ENCODE assay signal across 10 cellular contexts in the genomic region with DNA sequence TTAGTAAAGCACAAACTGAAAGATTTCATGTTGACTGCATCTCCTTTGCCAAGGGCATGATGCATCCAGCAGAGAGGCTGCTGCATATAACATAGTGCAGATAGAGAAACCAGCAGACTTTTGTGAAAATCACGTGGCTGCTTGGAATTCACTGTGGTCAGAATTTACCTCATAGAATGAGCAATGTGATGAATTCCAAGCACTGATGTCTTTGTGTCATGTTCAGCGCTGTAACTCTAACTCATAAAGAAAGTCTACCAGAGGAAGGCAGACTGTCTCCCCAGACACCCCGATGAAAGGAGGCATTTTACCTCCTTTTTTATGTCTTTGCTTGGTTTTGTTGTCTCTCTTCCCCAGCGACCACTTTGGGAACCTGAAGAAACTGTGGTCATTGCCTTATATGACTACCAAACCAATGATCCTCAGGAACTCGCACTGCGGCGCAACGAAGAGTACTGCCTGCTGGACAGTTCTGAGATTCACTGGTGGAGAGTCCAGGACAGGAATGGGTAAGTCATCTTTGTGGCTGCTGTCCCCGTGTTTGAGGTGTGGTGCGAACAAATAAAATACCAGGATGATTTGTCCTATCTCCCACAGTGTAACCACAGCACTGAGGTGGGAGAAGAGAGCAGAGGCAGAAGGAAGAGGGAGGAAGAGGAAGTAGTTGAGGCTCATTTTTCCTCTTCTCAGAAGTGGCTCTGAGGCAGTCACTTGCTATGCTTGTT. TPM values are rescaled to one million over a fixed set of nuclear protein-coding genes. Genes with fewer than 3 reads are reported as not detected.
DNase-seq lines count a peak whose midpoint lies in the region; ATAC-seq, FAIRE-seq and TF ChIP-seq lines count a peak whose summit lies in the region.
"Had no signal": no experiment of that assay in that cellular context is flagged by ENCODE, and none has a peak within 500 bp of the region (broad histone marks: within the 10 kb centered on the region; RNA-seq: fewer than 3 reads in every experiment).

No MANE protein-coding gene starts in this region.

- TF ChIP-seq CTCF in mucosa of descending colon (IDR thresholded peaks at IDR 0.05), result no peak

- H3K36me3 ChIP-seq in mucosa of descending colon (ENCODE audit: low read depth), result no peaks in the 10 kb centered on the region

- H3K9me3 ChIP-seq in mucosa of descending colon, result no peaks in the 10 kb centered on the region

- H3K4me3 ChIP-seq in mucosa of descending colon, result no peak overlapping the region

- H3K4me1 ChIP-seq in mucosa of descending colon (ENCODE audit: low read depth), result no peaks in the 10 kb centered on the region
- H3K4me1 ChIP-seq: parathyroid adenoma had no signal

- DNase-seq in AG08396 (ENCODE audit: low spot score) (peak; percentile 15), HTR-8/SVneo (ENCODE audit: insufficient read length, low spot score) (peak; percentile 28), activated T-cell treated with anti-CD3 and anti-CD28 coated beads for 4 hours (peak; percentile 90), mucosa of descending colon (no peak), HT-29 (ENCODE audit: low spot score) (no peak), left lobe of liver (ENCODE audit: low spot score) (no peak), NOMO-1 (lab: John Stamatoyannopoulos, UW; ENCODE audit: unreplicated experiment in 2 of 2) (no peak)
- DNase-seq: COR-L47 had no signal

- intact Hi-C loops in mucosa of descending colon (cut with DNase I, micrococcal nuclease), result no loop called here

- ATAC-seq in mucosa of descending colon (peak; percentile 30), HG03045 (IDR thresholded peaks at IDR 0.05; ENCODE audit: unreplicated experiment) (no peak), left lobe of liver (no peak)

- peak; percentile 31 for FAIRE-seq in HTR-8/SVneo (lab: Jason Lieb, UNC)

RNA-seq across cellular contexts. Expression of a gene that starts 42.0 kb away (rescaled TPM):
- total RNA-seq in mucosa of descending colon, result 1 to 10 TPM; 2.6 to 5.7 (median 2.7) TPM
- total RNA-seq in HT-29 (2014; rRNA removed; shearing (Covaris generic)), result not detected in 2 replicates
- 0.70 TPM for total RNA-seq in left lobe of liver

RNA-seq across cellular contexts. Expression of a gene that starts 43.3 kb away (rescaled TPM):
- 10 to 100 TPM; 24.8 to 28.6 (median 25.8) TPM for total RNA-seq in mucosa of descending colon
- total RNA-seq in HT-29 (2014; rRNA removed; shearing (Covaris generic)), result 14.8 and 14.9 TPM in 2 replicates
- 24.7 TPM for total RNA-seq in left lobe of liver

RNA-seq across cellular contexts. Expression of a gene that starts 56.6 kb away (rescaled TPM):
- total RNA-seq in mucosa of descending colon (not detected), left lobe of liver (not detected)
- not detected in 2 replicates for total RNA-seq in HT-29 (2014; rRNA removed; shearing (Covaris generic))

Comparison
In these comparisons a context has a peak if more than half of its experiments do, and no peak if none do; other contexts are left out.
1. DNase-seq: peak in AG08396 (single experiment), HTR-8/SVneo (single experiment) and activated T-cell treated with anti-CD3 and anti-CD28 coated beads for 4 hours (single experiment); none in mucosa of descending colon (0 of 3), HT-29 (single experiment), left lobe of liver (single experiment) and NOMO-1 (0 of 2).